In genomic region chr17:7884581-7885356, GRCh38 we compare ENCODE assay signal across 8 cellular contexts. TPM values are rescaled to one million over a fixed set of nuclear protein-coding genes. Genes with fewer than 3 reads are reported as not detected.
DNase-seq lines count a peak whose midpoint lies in the region; ATAC-seq and TF ChIP-seq lines count a peak whose summit lies in the region.

No MANE protein-coding gene starts in this region.

- peaks cover 20% of the 10 kb centered on the region for H4K20me1 ChIP-seq in BLaER1

- peaks cover 3% of the 10 kb centered on the region for H3K4me1 Mint-ChIP-seq in progenitor cell of endocrine pancreas (ENCODE audit: low read depth)

- H3K27ac ChIP-seq in BLaER1 = peak overlapping the region; percentile 98
- H3K27ac ChIP-seq in HL-60 (replicated peaks) = peak overlapping the region; percentile 92
- H3K27ac ChIP-seq in esophagus (ENCODE audit: low read depth in 2 of 2, low read length in 1 of 2) = peak overlapping the region; percentile 95 to 96

- H3K4me3 ChIP-seq in BLaER1 (peak overlapping the region; percentile 92), HL-60 (replicated peaks; ENCODE audit: insufficient read depth, low read length) (peak overlapping the region; percentile 38), esophagus (ENCODE audit: low read depth in 1 of 2, low read length in 2 of 2) (peak overlapping the region; percentile 73 to 95)

- no peaks in the 10 kb centered on the region for H3K27me3 Mint-ChIP-seq in progenitor cell of endocrine pancreas

- H3K4me1 ChIP-seq in BLaER1 (peaks cover 63% of the 10 kb centered on the region), esophagus (ENCODE audit: control insufficient read depth in 2 of 2, insufficient read depth in 2 of 2, low read length in 1 of 2) (peaks cover 10 to 17% of the 10 kb centered on the region in 2 donors)

- no peak for ATAC-seq in GM19328 (IDR thresholded peaks at IDR 0.05; ENCODE audit: unreplicated experiment)

- no peaks in the 10 kb centered on the region for H3K9me3 Mint-ChIP-seq in progenitor cell of endocrine pancreas (ENCODE audit: low read depth)

- H3K27me3 ChIP-seq in BLaER1 (no peaks in the 10 kb centered on the region), HL-60 (ENCODE audit: insufficient read depth, poor library complexity, severe bottlenecking) (no peaks in the 10 kb centered on the region), esophagus (ENCODE audit: control insufficient read depth in 1 of 2, insufficient read depth in 2 of 2, low read length in 2 of 2) (no peaks in the 10 kb centered on the region)

- 0 to 6% methylated on average over 22 to 89 of the region's 99 CpGs for WGBS in esophagus, 2 donors

- H3K36me3 Mint-ChIP-seq in progenitor cell of endocrine pancreas (ENCODE audit: insufficient read depth) = no peaks in the 10 kb centered on the region

- H3K36me3 ChIP-seq in BLaER1 (peaks cover 34% of the 10 kb centered on the region), esophagus (ENCODE audit: control insufficient read depth in 2 of 2, insufficient read depth in 2 of 2, low read length in 1 of 2) (peaks cover 0 to 2% of the 10 kb centered on the region in 2 donors)

- no peak overlapping the region for H3K27ac Mint-ChIP-seq in progenitor cell of endocrine pancreas

- peak overlapping the region; percentile 98 for H3K9ac ChIP-seq in BLaER1

- TF ChIP-seq CTCF in HL-60 (IDR thresholded peaks at IDR 0.05; ENCODE audit: insufficient read depth, low read length) (no peak), progenitor cell of endocrine pancreas (IDR thresholded peaks at IDR 0.05; ENCODE audit: unreplicated experiment) (no peak)

- H3K4me2 ChIP-seq in BLaER1 = no peak overlapping the region; the same call in 1 of the 2 replicates

- DNase-seq in HL-60 (ENCODE audit: low read depth in 1 of 2, low spot score in 1 of 2) = peak in 1 of 2 experiments; percentile 9
- peak; percentile 67 for DNase-seq in activated CD8-positive, alpha-beta memory T cell treated with anti-CD3 and anti-CD28 coated beads, Interleukin-2, amount 50 U/mL, for 4 hours
- no peak for DNase-seq in progenitor cell of endocrine pancreas (ENCODE audit: low spot score, unreplicated experiment)
- no peak for DNase-seq in NCI-H774 (lab: John Stamatoyannopoulos, UW)
- DNase-seq in DMS153 (lab: John Stamatoyannopoulos, UW) = no peak

- no peaks in the 10 kb centered on the region for H3K9me3 ChIP-seq in BLaER1
- H3K9me3 ChIP-seq in esophagus (ENCODE audit: control insufficient read depth in 2 of 2, insufficient read depth in 1 of 2, low read depth in 1 of 2, low read length in 1 of 2) = no peaks in the 10 kb centered on the region

- H3K4me3 Mint-ChIP-seq in progenitor cell of endocrine pancreas (ENCODE audit: low read depth) = peak overlapping the region; percentile 67

RNA-seq across cellular contexts. Expression of gene CHD3, which starts 3.8 kb away (rescaled TPM):
- polyA plus RNA-seq in esophagus = 10 to 100 TPM; 37.2 to 78.7 TPM
- 112 and 119 TPM in 2 replicates for total RNA-seq in progenitor cell of endocrine pancreas

RNA-seq across cellular contexts. Expression of gene CYB5D1, which starts 27.0 kb away (rescaled TPM):
- polyA plus RNA-seq in esophagus = 1 to 10 TPM; 4.7 to 6.3 TPM
- total RNA-seq in progenitor cell of endocrine pancreas = 16.3 and 18.2 TPM in 2 replicates

RNA-seq across cellular contexts. Expression of gene NAA38, which starts 27.4 kb away (rescaled TPM):
- 100 to 1,000 TPM; 108 to 122 TPM for polyA plus RNA-seq in esophagus
- 63.4 and 70.0 TPM in 2 replicates for total RNA-seq in progenitor cell of endocrine pancreas

RNA-seq across cellular contexts. Expression of gene TMEM88, which starts 29.9 kb away (rescaled TPM):
- polyA plus RNA-seq in esophagus = 1 to 10 TPM; 8.7 to 9.7 TPM
- total RNA-seq in progenitor cell of endocrine pancreas = 11.3 and 15.8 TPM in 2 replicates

RNA-seq across cellular contexts. Expression of gene RNF227, which starts 31.3 kb away (rescaled TPM):
- polyA plus RNA-seq in esophagus = 1 to 10 TPM; 3.5 to 4.3 TPM
- 1.8 and 2.3 TPM in 2 replicates for total RNA-seq in progenitor cell of endocrine pancreas

Comparison
In these comparisons a context has a peak if more than half of its experiments do, and no peak if none do; other contexts are left out.
1. H3K4me3 ChIP-seq: peak in every context shown above with its lines; median percentile 92 in BLaER1; 84 in esophagus; 38 in HL-60.